Comparison of ENCODE assay signal across 1 cellular context in the genomic region with DNA sequence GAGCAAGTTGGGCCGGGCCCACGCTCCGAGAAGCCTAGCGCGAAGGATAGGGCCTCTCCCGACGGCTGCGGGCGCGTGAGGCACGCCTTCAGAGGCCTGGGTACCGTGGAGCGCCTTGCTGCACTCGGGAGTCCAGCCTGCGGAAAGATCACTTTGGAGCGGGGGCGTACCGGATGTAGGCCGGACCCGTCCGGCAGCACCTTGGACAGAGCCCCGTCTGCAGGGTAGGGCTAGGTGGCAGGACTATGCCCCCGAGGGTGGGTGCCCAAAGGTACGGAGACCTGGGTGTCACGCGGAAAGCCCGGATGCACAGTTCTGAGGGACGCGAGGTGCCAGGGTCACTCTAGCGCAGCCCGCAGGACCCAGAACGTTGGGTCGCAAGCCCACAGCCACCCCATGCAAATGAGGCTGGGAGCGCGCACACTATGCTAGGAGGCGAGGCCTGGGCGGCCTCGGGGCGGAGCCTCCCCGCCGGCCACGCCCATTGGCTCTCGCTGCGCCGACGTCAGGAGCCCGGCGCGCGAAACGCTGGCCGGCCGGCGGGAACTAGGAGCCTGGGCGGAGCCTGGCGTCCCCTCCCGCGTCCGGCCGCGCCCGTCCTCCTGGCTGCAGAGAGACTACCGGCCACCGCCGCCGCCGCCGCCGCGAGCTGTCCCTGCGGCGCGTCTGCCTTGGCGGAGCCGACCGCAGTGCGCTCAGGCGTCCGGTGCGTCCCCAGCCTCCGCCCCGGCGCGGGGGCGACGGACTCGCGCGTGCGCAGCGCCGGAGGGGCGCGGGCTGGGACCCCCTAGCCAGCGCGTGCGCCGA.
TF ChIP-seq lines count a peak whose summit lies in the region.

Gene PAQR4 (plus strand): TSS at position 611 of the 807 bp plus-strand sequence. CDS start 327 bp downstream, outside the sequence.

TF ChIP-seq in K562, 482 proteins besides CTCF, POLR2A, EP300 and RAD21 (continued from another document and continues in another):
- TF ChIP-seq ZBTB7A (IDR thresholded peaks at IDR 0.05; ENCODE audit: borderline replicate concordance, control insufficient read depth, low read depth, low read length), result peak; percentile 88; the same call in 1 of the 2 replicates
- TF ChIP-seq KAT7 (CRISPR knock-in tag; IDR thresholded peaks at IDR 0.05; ENCODE audit: borderline replicate concordance), result peak; percentile 87; the same call in 1 of the 2 replicates
- TF ChIP-seq, protein P1, sequence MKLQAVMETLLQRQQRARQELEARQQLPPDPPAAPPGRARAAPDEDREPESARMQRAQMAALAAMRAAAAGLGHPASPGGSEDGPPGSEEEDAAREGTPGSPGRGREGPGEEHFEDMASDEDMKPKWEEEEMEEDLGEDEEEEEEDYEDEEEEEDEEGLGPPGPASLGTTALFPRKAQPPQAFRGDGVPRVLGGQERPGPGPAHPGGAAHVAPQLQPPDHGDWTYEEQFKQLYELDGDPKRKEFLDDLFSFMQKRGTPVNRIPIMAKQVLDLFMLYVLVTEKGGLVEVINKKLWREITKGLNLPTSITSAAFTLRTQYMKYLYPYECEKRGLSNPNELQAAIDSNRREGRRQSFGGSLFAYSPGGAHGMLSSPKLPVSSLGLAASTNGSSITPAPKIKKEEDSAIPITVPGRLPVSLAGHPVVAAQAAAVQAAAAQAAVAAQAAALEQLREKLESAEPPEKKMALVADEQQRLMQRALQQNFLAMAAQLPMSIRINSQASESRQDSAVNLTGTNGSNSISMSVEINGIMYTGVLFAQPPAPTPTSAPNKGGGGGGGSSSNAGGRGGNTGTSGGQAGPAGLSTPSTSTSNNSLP (IDR thresholded peaks at IDR 0.05; ENCODE audit: borderline replicate concordance, low read depth, low read length), result no peak
- no peak for TF ChIP-seq STAT5A (IDR thresholded peaks at IDR 0.05; ENCODE audit: borderline replicate concordance, low read length)
- 0 out of 2 replicates have a peak, but pooled peaks have one; percentile 3 for TF ChIP-seq NFIC (IDR thresholded peaks at IDR 0.05)
- 0 out of 2 replicates have a peak, but pooled peaks have one; percentile 77 for TF ChIP-seq ZBTB1 (CRISPR knock-in tag; IDR thresholded peaks at IDR 0.05; ENCODE audit: borderline replicate concordance, low read depth)
- TF ChIP-seq SMARCE1 (IDR thresholded peaks at IDR 0.05), result peak; percentile 77
- TF ChIP-seq ZNF589 (CRISPR knock-in tag; IDR thresholded peaks at IDR 0.05; ENCODE audit: low read depth), result no peak
- TF ChIP-seq ZC3H8 (IDR thresholded peaks at IDR 0.05), result no peak
- TF ChIP-seq RB1 (IDR thresholded peaks at IDR 0.05; ENCODE audit: low read depth), result peak; percentile 99
- TF ChIP-seq RBFOX2 (IDR thresholded peaks at IDR 0.05; ENCODE audit: low read depth, low read length), result peak; percentile 66
- peak; percentile 92 for TF ChIP-seq TFAP4 (CRISPR knock-in tag; IDR thresholded peaks at IDR 0.05; ENCODE audit: borderline replicate concordance)
- no peak for TF ChIP-seq RAD51 (IDR thresholded peaks at IDR 0.05; ENCODE audit: borderline replicate concordance, low read depth)
- TF ChIP-seq SNIP1 (IDR thresholded peaks at IDR 0.05; ENCODE audit: low read depth), result no peak
- TF ChIP-seq KLF10 (CRISPR knock-in tag; IDR thresholded peaks at IDR 0.05), result no peak
- no peak for TF ChIP-seq ZMIZ1 (IDR thresholded peaks at IDR 0.05; ENCODE audit: low read depth in 2 of 2, low read length in 2 of 2)
- no peak for TF ChIP-seq JUN (IDR thresholded peaks at IDR 0.05; ENCODE audit: borderline replicate concordance, low read depth, low read length)
- TF ChIP-seq JUN (CRISPR knock-in tag; IDR thresholded peaks at IDR 0.05; ENCODE audit: borderline replicate concordance), result no peak
- TF ChIP-seq NFXL1 (CRISPR knock-in tag; IDR thresholded peaks at IDR 0.05), result 0 out of 2 replicates have a peak, but pooled peaks have one; percentile 40
- TF ChIP-seq, protein P2, sequence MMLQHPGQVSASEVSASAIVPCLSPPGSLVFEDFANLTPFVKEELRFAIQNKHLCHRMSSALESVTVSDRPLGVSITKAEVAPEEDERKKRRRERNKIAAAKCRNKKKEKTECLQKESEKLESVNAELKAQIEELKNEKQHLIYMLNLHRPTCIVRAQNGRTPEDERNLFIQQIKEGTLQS (IDR thresholded peaks at IDR 0.05), result no peak
- TF ChIP-seq, protein P2 (CRISPR knock-in tag; conservative IDR thresholded peaks at IDR 0.05), result peak; percentile 80; the same call in 1 of the 2 replicates
- peak; percentile 84 for TF ChIP-seq HMGXB4 (CRISPR knock-in tag; IDR thresholded peaks at IDR 0.05)
- no peak for TF ChIP-seq GTF2E2 (tag; IDR thresholded peaks at IDR 0.05)
- TF ChIP-seq SMAD2 (IDR thresholded peaks at IDR 0.05; ENCODE audit: low read depth, low read length), result no peak
- no peak for TF ChIP-seq ZNF699 (CRISPR knock-in tag; IDR thresholded peaks at IDR 0.05; ENCODE audit: insufficient replicate concordance)
- peak; percentile 21; the same call in 1 of the 2 replicates for TF ChIP-seq FOSL1 (tag; conservative IDR thresholded peaks at IDR 0.05)
- no peak for TF ChIP-seq ZNF224 (CRISPR knock-in tag; IDR thresholded peaks at IDR 0.05)
- TF ChIP-seq SNRNP70 (optimal IDR thresholded peaks at IDR 0.05; ENCODE audit: low read depth, low read length), result no peak
- TF ChIP-seq USF1 (CRISPR knock-in tag; IDR thresholded peaks at IDR 0.05), result no peak
- TF ChIP-seq FIP1L1 (IDR thresholded peaks at IDR 0.05; ENCODE audit: low read depth, low read length, poor library complexity, severe bottlenecking), result no peak
- no peak for TF ChIP-seq NCOA4 (IDR thresholded peaks at IDR 0.05; ENCODE audit: partially characterized antibody)
- TF ChIP-seq, protein P3, sequence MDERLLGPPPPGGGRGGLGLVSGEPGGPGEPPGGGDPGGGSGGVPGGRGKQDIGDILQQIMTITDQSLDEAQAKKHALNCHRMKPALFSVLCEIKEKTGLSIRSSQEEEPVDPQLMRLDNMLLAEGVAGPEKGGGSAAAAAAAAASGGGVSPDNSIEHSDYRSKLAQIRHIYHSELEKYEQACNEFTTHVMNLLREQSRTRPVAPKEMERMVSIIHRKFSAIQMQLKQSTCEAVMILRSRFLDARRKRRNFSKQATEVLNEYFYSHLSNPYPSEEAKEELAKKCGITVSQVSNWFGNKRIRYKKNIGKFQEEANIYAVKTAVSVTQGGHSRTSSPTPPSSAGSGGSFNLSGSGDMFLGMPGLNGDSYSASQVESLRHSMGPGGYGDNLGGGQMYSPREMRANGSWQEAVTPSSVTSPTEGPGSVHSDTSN (CRISPR knock-in tag; IDR thresholded peaks at IDR 0.05; ENCODE audit: low read depth), result 0 out of 2 replicates have a peak, but pooled peaks have one; percentile 0
- TF ChIP-seq, protein P3 (tag; conservative IDR thresholded peaks at IDR 0.05; ENCODE audit: low read depth), result no peak
- no peak for TF ChIP-seq ILF3 (IDR thresholded peaks at IDR 0.05; ENCODE audit: borderline replicate concordance)
- TF ChIP-seq TGIF2 (CRISPR knock-in tag; IDR thresholded peaks at IDR 0.05), result peak; percentile 96; the same call in 1 of the 2 replicates
- peak; percentile 68 for TF ChIP-seq CREB1 (IDR thresholded peaks at IDR 0.05)
- TF ChIP-seq CREB1 (CRISPR knock-in tag; IDR thresholded peaks at IDR 0.05), result peak; percentile 79; the same call in 1 of the 2 replicates
- TF ChIP-seq MED1 (CRISPR knock-in tag; IDR thresholded peaks at IDR 0.05; ENCODE audit: borderline replicate concordance), result 0 out of 2 replicates have a peak, but pooled peaks have one; percentile 62
- TF ChIP-seq YBX1 (IDR thresholded peaks at IDR 0.05), result no peak
- no peak for TF ChIP-seq ZNF347 (CRISPR knock-in tag; IDR thresholded peaks at IDR 0.05; ENCODE audit: low read depth)
- TF ChIP-seq, protein P4, sequence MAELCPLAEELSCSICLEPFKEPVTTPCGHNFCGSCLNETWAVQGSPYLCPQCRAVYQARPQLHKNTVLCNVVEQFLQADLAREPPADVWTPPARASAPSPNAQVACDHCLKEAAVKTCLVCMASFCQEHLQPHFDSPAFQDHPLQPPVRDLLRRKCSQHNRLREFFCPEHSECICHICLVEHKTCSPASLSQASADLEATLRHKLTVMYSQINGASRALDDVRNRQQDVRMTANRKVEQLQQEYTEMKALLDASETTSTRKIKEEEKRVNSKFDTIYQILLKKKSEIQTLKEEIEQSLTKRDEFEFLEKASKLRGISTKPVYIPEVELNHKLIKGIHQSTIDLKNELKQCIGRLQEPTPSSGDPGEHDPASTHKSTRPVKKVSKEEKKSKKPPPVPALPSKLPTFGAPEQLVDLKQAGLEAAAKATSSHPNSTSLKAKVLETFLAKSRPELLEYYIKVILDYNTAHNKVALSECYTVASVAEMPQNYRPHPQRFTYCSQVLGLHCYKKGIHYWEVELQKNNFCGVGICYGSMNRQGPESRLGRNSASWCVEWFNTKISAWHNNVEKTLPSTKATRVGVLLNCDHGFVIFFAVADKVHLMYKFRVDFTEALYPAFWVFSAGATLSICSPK (IDR thresholded peaks at IDR 0.05; ENCODE audit: borderline replicate concordance), result no peak
- no peak for TF ChIP-seq KDM1A (IDR thresholded peaks at IDR 0.05)
- TF ChIP-seq POLR3G (IDR thresholded peaks at IDR 0.05; ENCODE audit: extremely low read depth, insufficient read length, insufficient replicate concordance), result no peak
- TF ChIP-seq THRAP3 (IDR thresholded peaks at IDR 0.05; ENCODE audit: borderline replicate concordance), result no peak
- peak; percentile 70; the same call in 1 of the 2 replicates for TF ChIP-seq STAG1 (CRISPR knock-in tag; IDR thresholded peaks at IDR 0.05; ENCODE audit: borderline replicate concordance)
- TF ChIP-seq ZNF695 (CRISPR knock-in tag; IDR thresholded peaks at IDR 0.05), result no peak
- 0 out of 2 replicates have a peak, but pooled peaks have one; percentile 40 for TF ChIP-seq ZNF668 (CRISPR knock-in tag; IDR thresholded peaks at IDR 0.05)
- no peak for TF ChIP-seq TCF3 (CRISPR knock-in tag; IDR thresholded peaks at IDR 0.05)
